Comparison of ENCODE assay signal across 8 cellular contexts in genomic region chrX:47233333-47234113, GRCh38. TPM values are rescaled to one million over a fixed set of nuclear protein-coding genes. Genes with fewer than 3 reads are reported as not detected.
DNase-seq lines count a peak whose midpoint lies in the region; ATAC-seq and TF ChIP-seq lines count a peak whose summit lies in the region.

No MANE protein-coding gene starts in this region.

- H3K4me3 ChIP-seq in GM23338 (peak overlapping the region; percentile 59), fibroblast of mammary gland (ENCODE audit: control insufficient read depth, low read depth, low read length) (peak overlapping the region; percentile 59)

- no peaks in the 10 kb centered on the region for H3K36me3 ChIP-seq in GM23338 (ENCODE audit: insufficient read depth)

- H3K27me3 ChIP-seq in GM23338 (ENCODE audit: insufficient read depth): no peaks in the 10 kb centered on the region

- ATAC-seq in GM23338: peak; percentile 82
- ATAC-seq in naive thymus-derived CD8-positive, alpha-beta T cell: peak; percentile 83 to 86
- peak; percentile 91 to 92 for ATAC-seq in stimulated activated naive B cell treated with anti-CD40 and anti-IgM and Interleukin-4, amounts not matched to agents 10 μg/mL and 1 μg/mL and 100 μg/mL, for 72 hours (replicated peaks)

- peaks cover 10% of the 10 kb centered on the region; the same call in 2 of the 3 replicates for H3K4me1 Mint-ChIP-seq in GM23338
- peaks cover 11 to 40% (median 25%) of the 10 kb centered on the region in 4 donors for H3K4me1 Mint-ChIP-seq in naive thymus-derived CD8-positive, alpha-beta T cell
- H3K4me1 Mint-ChIP-seq in stimulated activated naive B cell treated with anti-CD40 and anti-IgM and Interleukin-4, amounts not matched to agents 10 μg/mL and 1 μg/mL and 100 μg/mL, for 72 hours: peaks cover 8 to 9% of the 10 kb centered on the region in 2 donors

- H4K20me1 ChIP-seq in GM23338 (replicated peaks; ENCODE audit: insufficient read depth): no peaks in the 10 kb centered on the region

- H3K9me2 ChIP-seq in GM23338 (ENCODE audit: insufficient read depth): no peaks in the 10 kb centered on the region

- no peak overlapping the region for H2AFZ ChIP-seq in GM23338

- H3K4me1 ChIP-seq in GM23338 (ENCODE audit: insufficient read depth): peaks cover 4% of the 10 kb centered on the region

- no peaks in the 10 kb centered on the region for H3F3A ChIP-seq in GM23338 (replicated peaks; ENCODE audit: low read depth)

- H3K36me3 Mint-ChIP-seq in GM23338 (ENCODE audit: low read depth): peaks cover 5% of the 10 kb centered on the region; the same call in 2 of the 3 replicates
- peaks cover 0 to 14% (median 6%) of the 10 kb centered on the region in 3 donors for H3K36me3 Mint-ChIP-seq in naive thymus-derived CD8-positive, alpha-beta T cell
- peaks cover 15 to 28% of the 10 kb centered on the region in 2 donors for H3K36me3 Mint-ChIP-seq in stimulated activated naive B cell treated with anti-CD40 and anti-IgM and Interleukin-4, amounts not matched to agents 10 μg/mL and 1 μg/mL and 100 μg/mL, for 72 hours

- H3K9me3 Mint-ChIP-seq in GM23338: no peaks in the 10 kb centered on the region; the same call in 1 of the 3 replicates
- no peaks in the 10 kb centered on the region for H3K9me3 Mint-ChIP-seq in naive thymus-derived CD8-positive, alpha-beta T cell
- no peaks in the 10 kb centered on the region for H3K9me3 Mint-ChIP-seq in stimulated activated naive B cell treated with anti-CD40 and anti-IgM and Interleukin-4, amounts not matched to agents 10 μg/mL and 1 μg/mL and 100 μg/mL, for 72 hours

- peak overlapping the region; percentile 78 for H3K4me2 ChIP-seq in GM23338

- H3K4me3 Mint-ChIP-seq in GM23338: peak overlapping the region; percentile 93
- peak overlapping the region; percentile 89 to 98 (median 96) for H3K4me3 Mint-ChIP-seq in naive thymus-derived CD8-positive, alpha-beta T cell
- H3K4me3 Mint-ChIP-seq in stimulated activated naive B cell treated with anti-CD40 and anti-IgM and Interleukin-4, amounts not matched to agents 10 μg/mL and 1 μg/mL and 100 μg/mL, for 72 hours: peak overlapping the region; percentile 88 to 91

- peaks cover 48% of the 10 kb centered on the region for H3K79me2 ChIP-seq in GM23338 (replicated peaks; ENCODE audit: insufficient read depth)

- TF ChIP-seq CTCF in GM23338 (conservative IDR thresholded peaks at IDR 0.05; ENCODE audit: low read depth in 2 of 2) (no peak), fibroblast of mammary gland (conservative IDR thresholded peaks at IDR 0.05; ENCODE audit: control insufficient read depth, insufficient read depth, low read depth, low read length) (no peak)

- H3K27ac Mint-ChIP-seq in GM23338: peak overlapping the region; percentile 100
- H3K27ac Mint-ChIP-seq in naive thymus-derived CD8-positive, alpha-beta T cell: peak overlapping the region; percentile 97 to 100 (median 99)
- peak overlapping the region; percentile 97 for H3K27ac Mint-ChIP-seq in stimulated activated naive B cell treated with anti-CD40 and anti-IgM and Interleukin-4, amounts not matched to agents 10 μg/mL and 1 μg/mL and 100 μg/mL, for 72 hours

- H3K27me3 Mint-ChIP-seq in GM23338 (ENCODE audit: insufficient read depth, low read depth, poor library complexity): peaks cover 4% of the 10 kb centered on the region
- H3K27me3 Mint-ChIP-seq in naive thymus-derived CD8-positive, alpha-beta T cell: peaks cover 0 to 3% (median 0%) of the 10 kb centered on the region in 5 donors
- no peaks in the 10 kb centered on the region for H3K27me3 Mint-ChIP-seq in stimulated activated naive B cell treated with anti-CD40 and anti-IgM and Interleukin-4, amounts not matched to agents 10 μg/mL and 1 μg/mL and 100 μg/mL, for 72 hours

- DNase-seq in Daoy (ENCODE audit: low read depth) (peak; percentile 91), GM23338 (ENCODE audit: low spot score) (peak; percentile 96), Kasumi-1 (lab: John Stamatoyannopoulos, UW) (peak; percentile 97), RKO (ENCODE audit: low spot score) (peak; percentile 95), fibroblast of mammary gland (ENCODE audit: low read depth) (peak; percentile 97)
- DNase-seq in activated T-helper 1 cell treated with anti-CD3 and anti-CD28 coated beads, Interleukin-2, amount 50 U/mL, for 16 hours (ENCODE audit: low read depth in 1 of 2, low spot score in 1 of 2): peak; percentile 77 to 91
- peak; percentile 80 to 98 (median 94) for DNase-seq in naive thymus-derived CD8-positive, alpha-beta T cell
- peak; percentile 91 for DNase-seq in stimulated activated naive B cell treated with anti-CD40 and anti-IgM and Interleukin-4, amounts not matched to agents 10 μg/mL and 1 μg/mL and 100 μg/mL, for 72 hours

- peak overlapping the region; percentile 98 for H3K27ac ChIP-seq in GM23338 (ENCODE audit: low read depth)

- POLR2A ChIA-PET in naive thymus-derived CD8-positive, alpha-beta T cell (lab: Charles Lee): interaction anchor here (0.7 to 3.7 kb wide), 22 partner anchors 9 to 787 kb away, joined by 3 to 88 read pairs (median 4); partner anchors contain the start of genes ARAF, CDK16, ELK1 and NDUFB11

TF ChIP-seq in GM23338, 12 proteins besides CTCF, POLR2A, EP300 and RAD21 (continues in another document):
- TF ChIP-seq POLR2AphosphoS5 (IDR thresholded peaks at IDR 0.05; ENCODE audit: low read depth) (peak; percentile 29; the same call in 1 of the 2 replicates), EZH2phosphoT487 (IDR thresholded peaks at IDR 0.05; ENCODE audit: unreplicated experiment) (no peak), EZH2 (IDR thresholded peaks at IDR 0.05; ENCODE audit: low read depth, unreplicated experiment) (no peak)
- TF ChIP-seq, protein P1, sequence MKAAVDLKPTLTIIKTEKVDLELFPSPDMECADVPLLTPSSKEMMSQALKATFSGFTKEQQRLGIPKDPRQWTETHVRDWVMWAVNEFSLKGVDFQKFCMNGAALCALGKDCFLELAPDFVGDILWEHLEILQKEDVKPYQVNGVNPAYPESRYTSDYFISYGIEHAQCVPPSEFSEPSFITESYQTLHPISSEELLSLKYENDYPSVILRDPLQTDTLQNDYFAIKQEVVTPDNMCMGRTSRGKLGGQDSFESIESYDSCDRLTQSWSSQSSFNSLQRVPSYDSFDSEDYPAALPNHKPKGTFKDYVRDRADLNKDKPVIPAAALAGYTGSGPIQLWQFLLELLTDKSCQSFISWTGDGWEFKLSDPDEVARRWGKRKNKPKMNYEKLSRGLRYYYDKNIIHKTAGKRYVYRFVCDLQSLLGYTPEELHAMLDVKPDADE (IDR thresholded peaks at IDR 0.05): no peak

RNA-seq across cellular contexts. Expression of gene USP11, which starts 0.7 kb away (rescaled TPM):
- 41.3 and 49.2 TPM in 2 replicates for total RNA-seq in Daoy (2014; rRNA removed; shearing (Covaris generic))
- 61.9 and 65.1 TPM in 2 replicates for total RNA-seq in GM23338 (2014; rRNA removed; shearing (Covaris generic))
- polyA plus RNA-seq in GM23338 (2016; fragmentation: Nextera tagmentation; extraction: Ambion mirVana): 57.0 and 64.2 TPM in 2 replicates
- total RNA-seq in naive thymus-derived CD8-positive, alpha-beta T cell: 100 to 1,000 TPM; 191 to 195 TPM
- polyA plus RNA-seq in naive thymus-derived CD8-positive, alpha-beta T cell: 100 to 1,000 TPM; 130 to 171 (median 137) TPM

RNA-seq across cellular contexts. Expression of gene CDK16, which starts 15.0 kb away (rescaled TPM):
- total RNA-seq in Daoy (2014; rRNA removed; shearing (Covaris generic)): 54.4 and 64.9 TPM in 2 replicates
- total RNA-seq in GM23338 (2014; rRNA removed; shearing (Covaris generic)): 111 and 158 TPM in 2 replicates
- polyA plus RNA-seq in GM23338 (2016; fragmentation: Nextera tagmentation; extraction: Ambion mirVana): 55.9 and 58.9 TPM in 2 replicates
- total RNA-seq in naive thymus-derived CD8-positive, alpha-beta T cell: 10 to 100 TPM; 48.2 to 49.0 TPM
- 10 to 100 TPM in 1 of 3 donors, 1 to 10 TPM in 2; 3.1 to 13.6 (median 6.1) TPM for polyA plus RNA-seq in naive thymus-derived CD8-positive, alpha-beta T cell

RNA-seq across cellular contexts. Expression of gene UBA1, which starts 39.9 kb away (rescaled TPM):
- total RNA-seq in Daoy (2014; rRNA removed; shearing (Covaris generic)): 122 and 130 TPM in 2 replicates
- 344 and 377 TPM in 2 replicates for total RNA-seq in GM23338 (2014; rRNA removed; shearing (Covaris generic))
- polyA plus RNA-seq in GM23338 (2016; fragmentation: Nextera tagmentation; extraction: Ambion mirVana): 97.7 and 104 TPM in 2 replicates
- 100 to 1,000 TPM; 122 to 125 TPM for total RNA-seq in naive thymus-derived CD8-positive, alpha-beta T cell
- polyA plus RNA-seq in naive thymus-derived CD8-positive, alpha-beta T cell: 100 to 1,000 TPM; 156 to 176 (median 163) TPM

Comparison
In these comparisons a context has a peak if more than half of its experiments do, and no peak if none do; other contexts are left out.
1. Peak in every context shown above with its lines: DNase-seq, ATAC-seq, H3K4me3 ChIP-seq and H3K27ac ChIP-seq.